7 cellular contexts compared by ENCODE assay signal in genomic region chr6:41682966-41683459, GRCh38. TPM values are rescaled to one million over a fixed set of nuclear protein-coding genes. Genes with fewer than 3 reads are reported as not detected.
A peak's percentile ranks its signal among the peaks of the same experiment; 100 is the strongest.
DNase-seq lines count a peak whose midpoint lies in the region; ATAC-seq, FAIRE-seq and TF ChIP-seq lines count a peak whose summit lies in the region.

No MANE protein-coding gene starts in this region.

- no peak for DNase-seq in activated naive CD8-positive, alpha-beta T cell treated with anti-CD3 and anti-CD28 coated beads, Interleukin-2, amount 50 U/mL, for 24 hours
- no peak for DNase-seq in kidney

- H3K36me3 ChIP-seq in kidney (ENCODE audit: control insufficient read depth in 1 of 2, insufficient read depth in 2 of 2, low read length in 2 of 2) = peaks cover 11 to 16% of the 10 kb centered on the region in 2 donors
- peaks cover 0 to 32% (median 25%) of the 10 kb centered on the region in 5 donors for H3K36me3 ChIP-seq in subcutaneous abdominal adipose tissue (ENCODE audit: control insufficient read depth in 5 of 5, insufficient read depth in 5 of 5, low read length in 5 of 5)

- no peak for FAIRE-seq in kidney (lab: Jason Lieb, UNC)

- peak overlapping the region; percentile 67 for H3K4me3 Mint-ChIP-seq in activated naive CD8-positive, alpha-beta T cell treated with anti-CD3 and anti-CD28 coated beads, Interleukin-2, amount 50 U/mL, for 24 hours

- no peaks in the 10 kb centered on the region for H3K9me3 ChIP-seq in kidney (ENCODE audit: control insufficient read depth in 1 of 2, low read length in 2 of 2)
- no peaks in the 10 kb centered on the region for H3K9me3 ChIP-seq in subcutaneous abdominal adipose tissue (ENCODE audit: control insufficient read depth in 5 of 5, low read length in 5 of 5)

- no peaks in the 10 kb centered on the region for H3K9me3 Mint-ChIP-seq in activated naive CD8-positive, alpha-beta T cell treated with anti-CD3 and anti-CD28 coated beads, Interleukin-2, amount 50 U/mL, for 24 hours

- peak overlapping the region in 1 of 2 donors; percentile 44 for H3K4me3 ChIP-seq in kidney (ENCODE audit: low read length in 2 of 2)
- H3K4me3 ChIP-seq in subcutaneous abdominal adipose tissue (ENCODE audit: low read depth in 1 of 5, low read length in 5 of 5) = peak overlapping the region in 4 of 5 donors; percentile 60 to 73 (median 64)

- H3K27me3 ChIP-seq in subcutaneous abdominal adipose tissue (ENCODE audit: control insufficient read depth in 5 of 5, insufficient read depth in 4 of 5, low read length in 5 of 5) = no peaks in the 10 kb centered on the region

- H3K27ac ChIP-seq in kidney (ENCODE audit: low read depth in 2 of 2, low read length in 2 of 2) = peak overlapping the region; percentile 62 to 83
- H3K27ac ChIP-seq in subcutaneous abdominal adipose tissue (ENCODE audit: low read depth, low read length) = peak overlapping the region; percentile 23

- TF ChIP-seq CTCF in kidney (IDR thresholded peaks at IDR 0.05; ENCODE audit: borderline replicate concordance, extremely low read depth, insufficient read depth) = no peak

- peak overlapping the region; percentile 52 for H3K27ac Mint-ChIP-seq in activated naive CD8-positive, alpha-beta T cell treated with anti-CD3 and anti-CD28 coated beads, Interleukin-2, amount 50 U/mL, for 24 hours

- intact Hi-C loops in kidney (cut with DNase I) = loop anchor here (5.0 kb wide), 1 partner anchor 81 kb away; no protein-coding TSS in a partner anchor

- peaks cover 6 to 16% of the 10 kb centered on the region in 2 donors for H3K4me1 ChIP-seq in kidney (ENCODE audit: control insufficient read depth in 1 of 2, insufficient read depth in 1 of 2, low read depth in 1 of 2, low read length in 2 of 2)
- H3K4me1 ChIP-seq in subcutaneous abdominal adipose tissue (ENCODE audit: control insufficient read depth in 5 of 5, insufficient read depth in 5 of 5, low read length in 5 of 5) = peaks cover 2 to 38% (median 29%) of the 10 kb centered on the region in 5 donors

- H3K9ac ChIP-seq in kidney (ENCODE audit: low read length in 2 of 2) (peak overlapping the region; percentile 59 to 69), subcutaneous abdominal adipose tissue (ENCODE audit: low read length in 5 of 5) (peak overlapping the region in 4 of 5 donors; percentile 68 to 77 (median 73))

- H3K27me3 Mint-ChIP-seq in activated naive CD8-positive, alpha-beta T cell treated with anti-CD3 and anti-CD28 coated beads, Interleukin-2, amount 50 U/mL, for 24 hours = no peaks in the 10 kb centered on the region

- peaks cover 12% of the 10 kb centered on the region for H3K4me1 Mint-ChIP-seq in activated naive CD8-positive, alpha-beta T cell treated with anti-CD3 and anti-CD28 coated beads, Interleukin-2, amount 50 U/mL, for 24 hours

- ATAC-seq in HG03354 (IDR thresholded peaks at IDR 0.05; ENCODE audit: poor library complexity, severe bottlenecking, unreplicated experiment) (peak; percentile 8), HG02981 (IDR thresholded peaks at IDR 0.05; ENCODE audit: unreplicated experiment) (no peak), GM18868 (IDR thresholded peaks at IDR 0.05; ENCODE audit: unreplicated experiment) (no peak), GM18520 (IDR thresholded peaks at IDR 0.05; ENCODE audit: unreplicated experiment) (no peak)
- ATAC-seq in activated naive CD8-positive, alpha-beta T cell treated with anti-CD3 and anti-CD28 coated beads, Interleukin-2, amount 50 U/mL, for 24 hours = peak; percentile 4

- H3K36me3 Mint-ChIP-seq in activated naive CD8-positive, alpha-beta T cell treated with anti-CD3 and anti-CD28 coated beads, Interleukin-2, amount 50 U/mL, for 24 hours (ENCODE audit: low read depth) = no peaks in the 10 kb centered on the region

RNA-seq across cellular contexts. Expression of gene MDFI, which starts 44.7 kb away (rescaled TPM):
- total RNA-seq in kidney = 16.9 TPM
- polyA plus RNA-seq in kidney (ENCODE audit: insufficient read depth, low read depth, low replicate concordance) = 2.3 TPM

RNA-seq across cellular contexts. Expression of gene TFEB, which starts 52.4 kb away (rescaled TPM):
- total RNA-seq in kidney = 50.7 TPM
- polyA plus RNA-seq in kidney (ENCODE audit: insufficient read depth, low read depth, low replicate concordance) = 51.0 TPM

Comparison
In these comparisons a context has a peak if more than half of its experiments do, and no peak if none do; other contexts are left out.
1. ATAC-seq: peak in HG03354 (single experiment) and activated naive CD8-positive, alpha-beta T cell treated with anti-CD3 and anti-CD28 coated beads, Interleukin-2, amount 50 U/mL, for 24 hours (single experiment); none in HG02981 (single experiment), GM18868 (single experiment) and GM18520 (single experiment).